Comparison of ENCODE assay signal across 10 cellular contexts in genomic region chr22:41284465-41284864, GRCh38. TPM values are rescaled to one million over a fixed set of nuclear protein-coding genes. Genes with fewer than 3 reads are reported as not detected.
DNase-seq lines count a peak whose midpoint lies in the region; ATAC-seq and TF ChIP-seq lines count a peak whose summit lies in the region.
"Had no signal": no experiment of that assay in that cellular context is flagged by ENCODE, and none has a peak within 500 bp of the region (broad histone marks: within the 10 kb centered on the region; RNA-seq: fewer than 3 reads in every experiment).

No MANE protein-coding gene starts in this region.

- WGBS in neuronal stem cell (ENCODE audit: extremely low coverage in 2 of 2, insufficient read length in 2 of 2, insufficient replicate concordance in 1 of 2), 2 donors, result no CpG with 5 or more reads among the region's 10 CpGs

- H3K36me3 ChIP-seq in fibroblast of lung (ENCODE audit: control insufficient read depth, insufficient read depth, low read length) (peaks cover 17% of the 10 kb centered on the region), neuronal stem cell (replicated peaks in 1 of 2; ENCODE audit: control insufficient read depth in 2 of 2, insufficient read depth in 2 of 2, low read length in 2 of 2) (peaks cover 29 to 50% of the 10 kb centered on the region in 2 donors)

- H2AFZ ChIP-seq in fibroblast of lung (ENCODE audit: low read length), result no peak overlapping the region
- H2AFZ ChIP-seq in neuronal stem cell (ENCODE audit: low read length), result no peak overlapping the region

- H3K79me2 ChIP-seq in fibroblast of lung (ENCODE audit: control insufficient read depth, insufficient read depth, low read length), result peaks cover 44% of the 10 kb centered on the region

- no peak overlapping the region for H2BK12ac ChIP-seq in neuronal stem cell (ENCODE audit: low read length)

- H3K4ac ChIP-seq in neuronal stem cell (ENCODE audit: low read length), result no peak overlapping the region

- H3K4me3 ChIP-seq in fibroblast of lung (replicated peaks in 1 of 4; ENCODE audit: control extremely low read depth in 1 of 4, insufficient read depth in 1 of 4, low read depth in 3 of 4, low read length in 4 of 4), result peak overlapping the region in 3 of 4 experiments; percentile 23 to 93 (median 81)
- H3K4me3 ChIP-seq in neuronal stem cell (ENCODE audit: low read length in 2 of 2), result peak overlapping the region in 1 of 2 donors; percentile 9

- no peak overlapping the region for H2BK5ac ChIP-seq in neuronal stem cell (ENCODE audit: low read length)

- H3K9me3 ChIP-seq in fibroblast of lung (ENCODE audit: control insufficient read depth, insufficient read depth, low read depth, low read length), result no peaks in the 10 kb centered on the region
- H3K9me3 ChIP-seq in neuronal stem cell (replicated peaks in 1 of 2; ENCODE audit: control insufficient read depth in 2 of 2, insufficient read depth in 1 of 2, low read depth in 1 of 2, low read length in 2 of 2), result no peaks in the 10 kb centered on the region

- H3K4me3 Mint-ChIP-seq in activated CD4-positive, alpha-beta T cell treated with anti-CD3 and anti-CD28 coated beads, Interleukin-2, amount 10 ng/mL, durations not matched to agents 7 days and 5 days, result peak overlapping the region; percentile 95
- H3K4me3 Mint-ChIP-seq in stimulated activated naive CD8-positive, alpha-beta T cell treated with anti-CD3 and anti-CD28 coated beads, Interleukin-15, amount 100 ng/mL, for 72 hours, result peak overlapping the region; percentile 94 to 96

- no peaks in the 10 kb centered on the region for H3K27me3 Mint-ChIP-seq in activated CD4-positive, alpha-beta T cell treated with anti-CD3 and anti-CD28 coated beads, Interleukin-2, amount 10 ng/mL, durations not matched to agents 7 days and 5 days
- H3K27me3 Mint-ChIP-seq in stimulated activated naive CD8-positive, alpha-beta T cell treated with anti-CD3 and anti-CD28 coated beads, Interleukin-15, amount 100 ng/mL, for 72 hours, result no peaks in the 10 kb centered on the region

- ATAC-seq in stimulated activated naive CD8-positive, alpha-beta T cell treated with anti-CD3 and anti-CD28 coated beads, Interleukin-15, amount 100 ng/mL, for 72 hours, result no peak
- ATAC-seq in GM18519 (IDR thresholded peaks at IDR 0.05; ENCODE audit: low FRiP score, unreplicated experiment), result no peak

- CTCF ChIA-PET in activated CD4-positive, alpha-beta T cell treated with anti-CD3 and anti-CD28 coated beads, Interleukin-2, amount 10 ng/mL, durations not matched to agents 7 days and 5 days (lab: Charles Lee), result interaction anchor here (0.6 kb wide), 2 partner anchors 14 to 67 kb away, joined by 3 to 4 read pairs; no protein-coding TSS in a partner anchor

- no peak overlapping the region for H2AK5ac ChIP-seq in neuronal stem cell (ENCODE audit: low read depth, low read length)

- H3K23ac ChIP-seq in neuronal stem cell (ENCODE audit: low read depth, low read length, poor library complexity), result no peak overlapping the region

- no peak for DNase-seq in activated CD4-positive, alpha-beta T cell treated with anti-CD3 and anti-CD28 coated beads, Interleukin-2, amount 10 ng/mL, durations not matched to agents 7 days and 5 days
- DNase-seq in activated CD4-positive, alpha-beta T cell treated with anti-CD3 and anti-CD28 coated beads, Interleukin-2, amount 50 U/mL, for 1 hour, result no peak
- DNase-seq in fibroblast of lung (ENCODE audit: low read depth in 2 of 2) (no peak), NCI-H2029 treated with DMSO at 0.1 percent for 48 hours (lab: John Stamatoyannopoulos, UW) (no peak), neuronal stem cell (ENCODE audit: low spot score) (no peak)
- DNase-seq in stimulated activated naive CD8-positive, alpha-beta T cell treated with anti-CD3 and anti-CD28 coated beads, Interleukin-15, amount 100 ng/mL, for 72 hours, result no peak
- DNase-seq: NCI-H1417 treated with DMSO at 0.1 percent for 48 hours, T-helper 9 cell had no signal

- peaks cover 18% of the 10 kb centered on the region for H3K36me3 Mint-ChIP-seq in activated CD4-positive, alpha-beta T cell treated with anti-CD3 and anti-CD28 coated beads, Interleukin-2, amount 10 ng/mL, durations not matched to agents 7 days and 5 days (ENCODE audit: low read depth)

- no peak overlapping the region for H3K14ac ChIP-seq in neuronal stem cell (ENCODE audit: low read length)

- peak overlapping the region; percentile 89 for H3K27ac ChIP-seq in VCaP
- peak overlapping the region; percentile 91 for H3K27ac ChIP-seq in fibroblast of lung (ENCODE audit: insufficient read depth, low read length)
- H3K27ac ChIP-seq in neuronal stem cell (replicated peaks; ENCODE audit: low read length), result no peak overlapping the region

- H3K9me3 Mint-ChIP-seq in activated CD4-positive, alpha-beta T cell treated with anti-CD3 and anti-CD28 coated beads, Interleukin-2, amount 10 ng/mL, durations not matched to agents 7 days and 5 days, result no peaks in the 10 kb centered on the region
- no peaks in the 10 kb centered on the region for H3K9me3 Mint-ChIP-seq in stimulated activated naive CD8-positive, alpha-beta T cell treated with anti-CD3 and anti-CD28 coated beads, Interleukin-15, amount 100 ng/mL, for 72 hours

- POLR2A ChIA-PET in activated CD4-positive, alpha-beta T cell treated with anti-CD3 and anti-CD28 coated beads, Interleukin-2, amount 10 ng/mL, durations not matched to agents 7 days and 5 days (lab: Charles Lee), result no interaction called here

- H3K27me3 ChIP-seq in fibroblast of lung (ENCODE audit: control insufficient read depth, insufficient read depth, low read length) (no peaks in the 10 kb centered on the region), neuronal stem cell (ENCODE audit: control insufficient read depth in 3 of 3, insufficient read depth in 3 of 3, low read depth in 1 of 3, low read length in 3 of 3) (no peaks in the 10 kb centered on the region)

- H3K79me1 ChIP-seq in neuronal stem cell (ENCODE audit: low read depth, low read length), result peaks cover 7% of the 10 kb centered on the region

- no peak overlapping the region for H4K91ac ChIP-seq in neuronal stem cell (ENCODE audit: low read depth, low read length, poor library complexity)

- H3K4me1 Mint-ChIP-seq in activated CD4-positive, alpha-beta T cell treated with anti-CD3 and anti-CD28 coated beads, Interleukin-2, amount 10 ng/mL, durations not matched to agents 7 days and 5 days, result peaks cover 43% of the 10 kb centered on the region
- H3K4me1 Mint-ChIP-seq in stimulated activated naive CD8-positive, alpha-beta T cell treated with anti-CD3 and anti-CD28 coated beads, Interleukin-15, amount 100 ng/mL, for 72 hours, result peaks cover 54% of the 10 kb centered on the region

- H2BK120ac ChIP-seq in neuronal stem cell (ENCODE audit: low read depth, low read length), result no peak overlapping the region

- H2BK15ac ChIP-seq in neuronal stem cell (ENCODE audit: low read length), result no peak overlapping the region

- H3K18ac ChIP-seq in neuronal stem cell (ENCODE audit: low read length), result no peak overlapping the region

- TF ChIP-seq CTCF in VCaP (conservative IDR thresholded peaks at IDR 0.05) (no peak), fibroblast of lung (conservative IDR thresholded peaks at IDR 0.05 in 1 of 2, IDR thresholded peaks at IDR 0.05 in 1 of 2; ENCODE audit: low read depth in 1 of 2, low read length in 2 of 2) (no peak)

- H3K27ac Mint-ChIP-seq in activated CD4-positive, alpha-beta T cell treated with anti-CD3 and anti-CD28 coated beads, Interleukin-2, amount 10 ng/mL, durations not matched to agents 7 days and 5 days, result peak overlapping the region; percentile 99
- H3K27ac Mint-ChIP-seq in stimulated activated naive CD8-positive, alpha-beta T cell treated with anti-CD3 and anti-CD28 coated beads, Interleukin-15, amount 100 ng/mL, for 72 hours, result peak overlapping the region; percentile 82 to 100

- no peak overlapping the region for H3K9ac ChIP-seq in fibroblast of lung (ENCODE audit: insufficient read depth, low read length)
- no peak overlapping the region for H3K9ac ChIP-seq in neuronal stem cell (ENCODE audit: low read depth, low read length, poor library complexity)

- H3K4me1 ChIP-seq in fibroblast of lung (ENCODE audit: control insufficient read depth, extremely low read depth, insufficient read depth, low read length) (peaks cover 17% of the 10 kb centered on the region), neuronal stem cell (ENCODE audit: control insufficient read depth in 2 of 2, insufficient read depth in 1 of 2, low read depth in 1 of 2, low read length in 2 of 2) (peaks cover 1 to 5% of the 10 kb centered on the region in 2 donors)

- no peak overlapping the region for H4K8ac ChIP-seq in neuronal stem cell (ENCODE audit: low read depth, low read length)

- H4K20me1 ChIP-seq in fibroblast of lung (ENCODE audit: control insufficient read depth, extremely low read depth, insufficient read depth, low read length), result no peaks in the 10 kb centered on the region

- H3K4me2 ChIP-seq in fibroblast of lung (ENCODE audit: extremely low read depth, insufficient read depth, low read length) (peak overlapping the region; percentile 88), neuronal stem cell (ENCODE audit: insufficient read depth, low read length, poor library complexity, severe bottlenecking) (no peak overlapping the region)

RNA-seq across cellular contexts. Expression of gene RANGAP1, which starts 1.5 kb away (rescaled TPM):
- 100 to 1,000 TPM; 113 to 117 TPM for total RNA-seq in activated CD4-positive, alpha-beta T cell treated with anti-CD3 and anti-CD28 coated beads, Interleukin-2, amount 10 ng/mL, durations not matched to agents 7 days and 5 days
- 28.0 and 59.9 TPM in 2 replicates for total RNA-seq in fibroblast of lung
- 37.2 and 105 TPM in 2 replicates for polyA plus RNA-seq in fibroblast of lung
- polyA plus RNA-seq in fibroblast of lung (2012), result 48.7 and 146 TPM in 2 replicates
- polyA minus RNA-seq in fibroblast of lung (ENCODE audit: low replicate concordance), result 90.0 and 266 TPM in 2 replicates
- 63.0 TPM for polyA plus RNA-seq in neuronal stem cell (2013, experiment 1 of 2)
- 61.9 TPM for polyA plus RNA-seq in neuronal stem cell (2013, experiment 2 of 2)

RNA-seq across cellular contexts. Expression of gene ZC3H7B, which starts 16.9 kb away (rescaled TPM):
- 10 to 100 TPM; 48.9 to 49.3 TPM for total RNA-seq in activated CD4-positive, alpha-beta T cell treated with anti-CD3 and anti-CD28 coated beads, Interleukin-2, amount 10 ng/mL, durations not matched to agents 7 days and 5 days
- 39.3 and 64.4 TPM in 2 replicates for total RNA-seq in fibroblast of lung
- 30.6 and 42.1 TPM in 2 replicates for polyA plus RNA-seq in fibroblast of lung
- polyA plus RNA-seq in fibroblast of lung (2012), result 62.7 and 75.0 TPM in 2 replicates
- polyA minus RNA-seq in fibroblast of lung (ENCODE audit: low replicate concordance), result 102 and 122 TPM in 2 replicates
- polyA plus RNA-seq in neuronal stem cell (2013, experiment 1 of 2), result 38.6 TPM
- polyA plus RNA-seq in neuronal stem cell (2013, experiment 2 of 2), result 38.4 TPM

RNA-seq across cellular contexts. Expression of gene CHADL, which starts 43.7 kb away (rescaled TPM):
- under 1 TPM; 0.17 to 0.35 TPM for total RNA-seq in activated CD4-positive, alpha-beta T cell treated with anti-CD3 and anti-CD28 coated beads, Interleukin-2, amount 10 ng/mL, durations not matched to agents 7 days and 5 days
- total RNA-seq in fibroblast of lung, result 2.1 and 3.1 TPM in 2 replicates
- 0.10 and 0.14 TPM in 2 replicates for polyA plus RNA-seq in fibroblast of lung
- 0.24 and 0.45 TPM in 2 replicates for polyA plus RNA-seq in fibroblast of lung (2012)
- polyA minus RNA-seq in fibroblast of lung (ENCODE audit: low replicate concordance), result 0.51 TPM in 1 of 2 replicates, not detected in the other
- polyA plus RNA-seq in neuronal stem cell (2013, experiment 1 of 2), result 0.13 TPM
- polyA plus RNA-seq in neuronal stem cell (2013, experiment 2 of 2), result 0.18 TPM
